Comparison of ENCODE assay signal across 18 cellular contexts in the genomic region with DNA sequence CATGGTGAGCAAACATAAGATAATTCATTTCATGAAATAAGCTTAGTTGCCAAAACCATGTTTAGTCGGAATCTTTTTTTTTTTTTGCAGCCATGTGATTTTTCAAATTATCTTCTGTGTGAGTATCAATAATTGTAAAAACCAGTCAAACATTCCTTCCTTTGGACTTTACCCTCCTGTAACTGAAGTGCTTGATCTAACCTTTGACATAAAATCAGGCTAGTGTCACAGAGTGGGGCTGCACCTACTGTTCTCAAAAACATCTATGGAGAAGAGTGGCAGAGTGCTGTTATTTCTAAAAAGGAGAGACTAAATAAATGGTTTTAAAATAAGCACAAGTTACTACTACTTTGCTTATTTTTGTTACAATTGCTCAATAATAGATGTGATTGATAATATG.
DNase-seq lines count a peak whose midpoint lies in the region; ATAC-seq, FAIRE-seq and TF ChIP-seq lines count a peak whose summit lies in the region.
"Had no signal": no experiment of that assay in that cellular context is flagged by ENCODE, and none has a peak within 500 bp of the region (broad histone marks: within the 10 kb centered on the region; RNA-seq: fewer than 3 reads in every experiment).

No MANE protein-coding gene starts in this region.

- TF ChIP-seq RAD21 in liver (IDR thresholded peaks at IDR 0.05) = no peak

- H3K9me3 ChIP-seq in liver (ENCODE audit: control insufficient read depth in 4 of 4, low read length in 3 of 4) (no peaks in the 10 kb centered on the region), small intestine (ENCODE audit: control insufficient read depth, low read depth) (no peaks in the 10 kb centered on the region)

- H3K36me3 Mint-ChIP-seq in effector memory CD8-positive, alpha-beta T cell (ENCODE audit: insufficient read depth) = no peaks in the 10 kb centered on the region
- no peaks in the 10 kb centered on the region for H3K36me3 Mint-ChIP-seq in activated CD4-positive, alpha-beta memory T cell treated with anti-CD3 and anti-CD28 coated beads, Interleukin-2, amount 10 ng/mL, durations not matched to agents 7 days and 5 days (ENCODE audit: low read depth)
- H3K36me3 Mint-ChIP-seq: CD8-positive, alpha-beta T cell had no signal

- peak; percentile 81 for ATAC-seq in left colon
- ATAC-seq in effector memory CD8-positive, alpha-beta T cell (replicated peaks) = no peak
- ATAC-seq in HG03025 (IDR thresholded peaks at IDR 0.05; ENCODE audit: low FRiP score, unreplicated experiment) = no peak
- ATAC-seq: CD8-positive, alpha-beta T cell; GM12878 had no signal

- H3K4me3 Mint-ChIP-seq in effector memory CD8-positive, alpha-beta T cell = no peak overlapping the region
- no peak overlapping the region for H3K4me3 Mint-ChIP-seq in activated CD4-positive, alpha-beta memory T cell treated with anti-CD3 and anti-CD28 coated beads, Interleukin-2, amount 10 ng/mL, durations not matched to agents 7 days and 5 days
- H3K4me3 Mint-ChIP-seq: CD8-positive, alpha-beta T cell had no signal

- no peaks in the 10 kb centered on the region for H3K4me1 Mint-ChIP-seq in effector memory CD8-positive, alpha-beta T cell (ENCODE audit: low read depth in 2 of 2)
- no peaks in the 10 kb centered on the region for H3K4me1 Mint-ChIP-seq in activated CD4-positive, alpha-beta memory T cell treated with anti-CD3 and anti-CD28 coated beads, Interleukin-2, amount 10 ng/mL, durations not matched to agents 7 days and 5 days

- H3K9me3 Mint-ChIP-seq in effector memory CD8-positive, alpha-beta T cell = no peaks in the 10 kb centered on the region
- no peaks in the 10 kb centered on the region for H3K9me3 Mint-ChIP-seq in activated CD4-positive, alpha-beta memory T cell treated with anti-CD3 and anti-CD28 coated beads, Interleukin-2, amount 10 ng/mL, durations not matched to agents 7 days and 5 days
- H3K9me3 Mint-ChIP-seq: CD8-positive, alpha-beta T cell had no signal

- POLR2A ChIA-PET in activated CD4-positive, alpha-beta memory T cell treated with anti-CD3 and anti-CD28 coated beads, Interleukin-2, amount 10 ng/mL, durations not matched to agents 7 days and 5 days (lab: Charles Lee) = no interaction called here

- H3K36me3 ChIP-seq in liver (ENCODE audit: control insufficient read depth in 4 of 4, insufficient read depth in 3 of 4, low read depth in 1 of 4, low read length in 3 of 4) (no peaks in the 10 kb centered on the region), small intestine (ENCODE audit: control insufficient read depth in 2 of 2, insufficient read depth in 2 of 2, low read length in 2 of 2) (no peaks in the 10 kb centered on the region)

- CTCF ChIA-PET in activated CD4-positive, alpha-beta memory T cell treated with anti-CD3 and anti-CD28 coated beads, Interleukin-2, amount 10 ng/mL, durations not matched to agents 7 days and 5 days (lab: Charles Lee) = no interaction called here

- DNase-seq in left colon (no peak), small intestine (peak; percentile 56)
- DNase-seq in effector memory CD8-positive, alpha-beta T cell = no peak
- DNase-seq in activated CD4-positive, alpha-beta memory T cell treated with anti-CD3 and anti-CD28 coated beads, Interleukin-2, amount 10 ng/mL, durations not matched to agents 7 days and 5 days = no peak
- DNase-seq: C1 segment of cervical spinal cord; CD8-positive, alpha-beta T cell; DMS153; DMS79; EL; GDM1; GM23248; H7; HCEC 1CT had no signal

- 30% methylated on average over 1 of the region's 1 CpG for WGBS in liver
- 19 to 55% (median 50%) methylated on average over 1 of the region's 1 CpG for WGBS in small intestine, 3 donors

- no peak for TF ChIP-seq CTCF in liver (IDR thresholded peaks at IDR 0.05; ENCODE audit: low read depth, low read length, missing input control)

- FAIRE-seq in small intestine (lab: Jason Lieb, UNC) = no peak
- FAIRE-seq: GM12878, GM19239, H1 had no signal

- H3K27ac ChIP-seq in liver (ENCODE audit: low read depth in 1 of 2, low read length in 2 of 2) = no peak overlapping the region
- H3K27ac ChIP-seq in small intestine (ENCODE audit: low read depth in 1 of 2, low read length in 1 of 2) = no peak overlapping the region
- H3K27ac ChIP-seq: GM23248 had no signal

- H3K27ac Mint-ChIP-seq in effector memory CD8-positive, alpha-beta T cell = no peak overlapping the region
- no peak overlapping the region for H3K27ac Mint-ChIP-seq in activated CD4-positive, alpha-beta memory T cell treated with anti-CD3 and anti-CD28 coated beads, Interleukin-2, amount 10 ng/mL, durations not matched to agents 7 days and 5 days
- H3K27ac Mint-ChIP-seq: CD8-positive, alpha-beta T cell had no signal

- H3K4me3 ChIP-seq in liver (ENCODE audit: low read depth in 1 of 3, low read length in 3 of 3) (no peak overlapping the region), small intestine (ENCODE audit: low read depth in 1 of 2, low read length in 2 of 2) (no peak overlapping the region)
- H3K4me3 ChIP-seq: GM12878, GM23248 had no signal

- H3K27me3 ChIP-seq in liver (ENCODE audit: control insufficient read depth in 4 of 4, insufficient read depth in 4 of 4, low read length in 3 of 4) (no peaks in the 10 kb centered on the region), small intestine (ENCODE audit: control insufficient read depth in 2 of 2, insufficient read depth in 2 of 2, low read length in 2 of 2) (no peaks in the 10 kb centered on the region)

- H3K27me3 Mint-ChIP-seq in effector memory CD8-positive, alpha-beta T cell = peaks cover 0 to 12% of the 10 kb centered on the region in 2 donors
- H3K27me3 Mint-ChIP-seq in activated CD4-positive, alpha-beta memory T cell treated with anti-CD3 and anti-CD28 coated beads, Interleukin-2, amount 10 ng/mL, durations not matched to agents 7 days and 5 days = no peaks in the 10 kb centered on the region

- no peak overlapping the region for H3K9ac ChIP-seq in liver (ENCODE audit: low read depth in 1 of 2, low read length in 2 of 2)
- H3K9ac ChIP-seq: GM23248 had no signal

- H3K4me1 ChIP-seq in liver (ENCODE audit: control insufficient read depth in 4 of 4, insufficient read depth in 4 of 4, low read length in 3 of 4) = peaks cover 1 to 13% (median 6%) of the 10 kb centered on the region in 4 donors
- H3K4me1 ChIP-seq in small intestine (ENCODE audit: control insufficient read depth in 2 of 2, insufficient read depth in 1 of 2, low read depth in 1 of 2, low read length in 1 of 2) = peaks cover 0 to 3% of the 10 kb centered on the region in 2 donors

- intact Hi-C loops in left colon (cut with DNase I, micrococcal nuclease) = no loop called here

TF ChIP-seq in liver, 16 proteins besides CTCF, POLR2A, EP300 and RAD21:
- TF ChIP-seq TAF1 (conservative IDR thresholded peaks at IDR 0.05) = no peak
- peak; percentile 16 for TF ChIP-seq HNF4G (IDR thresholded peaks at IDR 0.05)
- peak; percentile 33 to 42 for TF ChIP-seq RXRA (IDR thresholded peaks at IDR 0.05)
- TF ChIP-seq, protein P1, sequence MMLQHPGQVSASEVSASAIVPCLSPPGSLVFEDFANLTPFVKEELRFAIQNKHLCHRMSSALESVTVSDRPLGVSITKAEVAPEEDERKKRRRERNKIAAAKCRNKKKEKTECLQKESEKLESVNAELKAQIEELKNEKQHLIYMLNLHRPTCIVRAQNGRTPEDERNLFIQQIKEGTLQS (IDR thresholded peaks at IDR 0.05) = no peak
- TF ChIP-seq NR2F2 (IDR thresholded peaks at IDR 0.05) = no peak
- TF ChIP-seq SP1 (IDR thresholded peaks at IDR 0.05) = peak; percentile 31
- TF ChIP-seq HNF4A (conservative IDR thresholded peaks at IDR 0.05) = peak; percentile 69 to 84
- TF ChIP-seq MAX (IDR thresholded peaks at IDR 0.05) = no peak
